Comparison of ENCODE assay signal across 16 cellular contexts in the genomic region with DNA sequence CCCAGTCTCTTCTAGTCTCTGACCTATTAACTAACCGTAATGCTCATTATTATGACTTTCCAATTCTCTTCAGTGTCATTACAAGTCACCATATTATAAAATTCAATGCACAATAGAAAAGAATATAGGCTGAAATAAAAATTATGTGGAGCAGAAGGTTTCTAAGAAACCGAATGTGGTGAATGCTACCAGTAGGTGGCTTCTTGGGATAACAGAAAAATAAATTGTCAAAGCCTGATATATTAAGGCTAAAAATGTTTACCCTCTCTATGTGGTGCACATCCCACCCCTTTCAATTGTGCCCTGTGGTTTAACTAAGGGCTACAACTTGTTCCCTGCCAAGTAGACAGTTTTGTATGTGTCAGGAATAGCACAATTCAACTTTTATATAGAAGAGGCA.
DNase-seq lines count a peak whose midpoint lies in the region; ATAC-seq and TF ChIP-seq lines count a peak whose summit lies in the region.
"Had no signal": no experiment of that assay in that cellular context is flagged by ENCODE, and none has a peak within 500 bp of the region (broad histone marks: within the 10 kb centered on the region; RNA-seq: fewer than 3 reads in every experiment).

No MANE protein-coding gene starts in this region.

- no peaks in the 10 kb centered on the region for H3K27me3 ChIP-seq in Panc1 (ENCODE audit: control insufficient read depth, insufficient read depth, low read length)
- H3K27me3 ChIP-seq: breast epithelium had no signal

- no peaks in the 10 kb centered on the region for H3K36me3 ChIP-seq in Panc1 (ENCODE audit: control insufficient read depth, insufficient read depth, low read length)
- H3K36me3 ChIP-seq: breast epithelium, WERI-Rb-1 had no signal

- POLR2A ChIA-PET in Panc1 (lab: Charles Lee) = no interaction called here

- no peak overlapping the region for H3K4me3 Mint-ChIP-seq in activated T-helper 1 cell treated with anti-CD3 and anti-CD28 coated beads, Interleukin-12 subunit alpha, Interleukin-12 subunit beta, Interleukin-2, Interleukin-4 antibody, amounts not matched to agents 30 ng/mL and 10 ng/mL and 1 ng/mL, durations not matched to agents 14 hours and 24 hours and 36 hours
- H3K4me3 Mint-ChIP-seq: activated CD8-positive, alpha-beta memory T cell treated with anti-CD3 and anti-CD28 coated beads, Interleukin-2, amount 10 ng/mL, durations not matched to agents 7 days and 5 days had no signal

- H3K27ac ChIP-seq in 22Rv1 (no peak overlapping the region), Panc1 (ENCODE audit: low read length) (no peak overlapping the region)
- H3K27ac ChIP-seq: breast epithelium, WERI-Rb-1 had no signal

- no peaks in the 10 kb centered on the region for H3K27me3 Mint-ChIP-seq in activated T-helper 1 cell treated with anti-CD3 and anti-CD28 coated beads, Interleukin-12 subunit alpha, Interleukin-12 subunit beta, Interleukin-2, Interleukin-4 antibody, amounts not matched to agents 30 ng/mL and 10 ng/mL and 1 ng/mL, durations not matched to agents 14 hours and 24 hours and 36 hours (ENCODE audit: insufficient read depth)
- H3K27me3 Mint-ChIP-seq: activated CD8-positive, alpha-beta memory T cell treated with anti-CD3 and anti-CD28 coated beads, Interleukin-2, amount 10 ng/mL, durations not matched to agents 7 days and 5 days had no signal

- H3K9me3 ChIP-seq in Panc1 (ENCODE audit: control insufficient read depth, insufficient read depth, low read depth, low read length) = no peaks in the 10 kb centered on the region
- H3K9me3 ChIP-seq: breast epithelium, mucosa of descending colon had no signal

- TF ChIP-seq CTCF in 22Rv1 (IDR thresholded peaks at IDR 0.05) (peak; percentile 28), Panc1 (IDR thresholded peaks at IDR 0.05) (peak; percentile 13; the same call in 1 of the 2 replicates)

- no peaks in the 10 kb centered on the region for H3K4me1 ChIP-seq in Panc1 (ENCODE audit: control insufficient read depth, insufficient read depth, low read length)
- H3K4me1 ChIP-seq: breast epithelium had no signal

- in situ Hi-C loops in Panc1 (cut with HindIII; ENCODE audit: low pct_unique_long_range_greater_than_20kb, low sequenced_read_pairs) = no loop called here

- intact Hi-C loops in Panc1 (cut with micrococcal nuclease; ENCODE audit: unreplicated experiment) = no loop called here
- intact Hi-C loops in activated T-helper 1 cell treated with anti-CD3 and anti-CD28 coated beads, Interleukin-12 subunit alpha, Interleukin-12 subunit beta, Interleukin-2, Interleukin-4 antibody, amounts not matched to agents 30 ng/mL and 10 ng/mL and 1 ng/mL, durations not matched to agents 14 hours and 24 hours and 36 hours (cut with micrococcal nuclease) = no loop called here

- ATAC-seq in Panc1 = no peak
- no peak for ATAC-seq in GM21576 (IDR thresholded peaks at IDR 0.05; ENCODE audit: unreplicated experiment)
- ATAC-seq: activated CD8-positive, alpha-beta memory T cell treated with anti-CD3 and anti-CD28 coated beads, Interleukin-2, amount 10 ng/mL, durations not matched to agents 7 days and 5 days; mucosa of descending colon had no signal

- peak; percentile 26 for DNase-seq in H4 (ENCODE audit: low spot score)
- DNase-seq in Panc1 (ENCODE audit: low read depth, low spot score) = no peak
- peak; percentile 22 for DNase-seq in fibroblast of peridontal ligament (ENCODE audit: extremely low read depth)
- DNase-seq in SKM-1 treated with dmso at 0.1 percent for 144 hours (lab: John Stamatoyannopoulos, UW; ENCODE audit: unreplicated experiment) = no peak
- no peak for DNase-seq in stimulated activated CD4-positive, alpha-beta T cell treated with anti-CD3 and anti-CD28 coated beads, Interleukin-2, amount 100 ng/mL, for 48 hours
- no peak for DNase-seq in activated T-helper 1 cell treated with anti-CD3 and anti-CD28 coated beads, Interleukin-12 subunit alpha, Interleukin-12 subunit beta, Interleukin-2, Interleukin-4 antibody, amounts not matched to agents 30 ng/mL and 10 ng/mL and 1 ng/mL, durations not matched to agents 14 hours and 24 hours and 36 hours (ENCODE audit: low spot score)
- DNase-seq: activated CD8-positive, alpha-beta memory T cell treated with anti-CD3 and anti-CD28 coated beads, Interleukin-2, amount 10 ng/mL, durations not matched to agents 7 days and 5 days; activated naive CD4-positive, alpha-beta T cell; kidney; mucosa of descending colon; NCI-H2171; posterior cingulate gyrus; WERI-Rb-1 had no signal

- no peak overlapping the region for H3K4me3 ChIP-seq in Panc1 (ENCODE audit: low read depth in 2 of 2, low read length in 2 of 2)
- H3K4me3 ChIP-seq: breast epithelium, mucosa of descending colon had no signal

- H3K27ac Mint-ChIP-seq in activated T-helper 1 cell treated with anti-CD3 and anti-CD28 coated beads, Interleukin-12 subunit alpha, Interleukin-12 subunit beta, Interleukin-2, Interleukin-4 antibody, amounts not matched to agents 30 ng/mL and 10 ng/mL and 1 ng/mL, durations not matched to agents 14 hours and 24 hours and 36 hours = no peak overlapping the region
- H3K27ac Mint-ChIP-seq: activated CD8-positive, alpha-beta memory T cell treated with anti-CD3 and anti-CD28 coated beads, Interleukin-2, amount 10 ng/mL, durations not matched to agents 7 days and 5 days had no signal

- H3K36me3 Mint-ChIP-seq in activated T-helper 1 cell treated with anti-CD3 and anti-CD28 coated beads, Interleukin-12 subunit alpha, Interleukin-12 subunit beta, Interleukin-2, Interleukin-4 antibody, amounts not matched to agents 30 ng/mL and 10 ng/mL and 1 ng/mL, durations not matched to agents 14 hours and 24 hours and 36 hours (ENCODE audit: low read depth) = no peaks in the 10 kb centered on the region
- H3K36me3 Mint-ChIP-seq: activated CD8-positive, alpha-beta memory T cell treated with anti-CD3 and anti-CD28 coated beads, Interleukin-2, amount 10 ng/mL, durations not matched to agents 7 days and 5 days had no signal

- CTCF ChIA-PET in Panc1 (lab: Charles Lee) = no interaction called here

- H3K4me1 Mint-ChIP-seq in activated T-helper 1 cell treated with anti-CD3 and anti-CD28 coated beads, Interleukin-12 subunit alpha, Interleukin-12 subunit beta, Interleukin-2, Interleukin-4 antibody, amounts not matched to agents 30 ng/mL and 10 ng/mL and 1 ng/mL, durations not matched to agents 14 hours and 24 hours and 36 hours (ENCODE audit: low read depth) = no peaks in the 10 kb centered on the region
- H3K4me1 Mint-ChIP-seq: activated CD8-positive, alpha-beta memory T cell treated with anti-CD3 and anti-CD28 coated beads, Interleukin-2, amount 10 ng/mL, durations not matched to agents 7 days and 5 days had no signal

- no TSS peak for BruUV-seq in Panc1 (replicated peaks; lab: Mats Ljungman, UMichigan)

- no peaks in the 10 kb centered on the region for H3K9me3 Mint-ChIP-seq in activated T-helper 1 cell treated with anti-CD3 and anti-CD28 coated beads, Interleukin-12 subunit alpha, Interleukin-12 subunit beta, Interleukin-2, Interleukin-4 antibody, amounts not matched to agents 30 ng/mL and 10 ng/mL and 1 ng/mL, durations not matched to agents 14 hours and 24 hours and 36 hours

Comparison
In these comparisons a context has a peak if more than half of its experiments do, and no peak if none do; other contexts are left out.
1. DNase-seq: peak in H4 (single experiment) and fibroblast of peridontal ligament (single experiment); none in Panc1 (single experiment), SKM-1 treated with dmso at 0.1 percent for 144 hours (single experiment), stimulated activated CD4-positive, alpha-beta T cell treated with anti-CD3 and anti-CD28 coated beads, Interleukin-2, amount 100 ng/mL, for 48 hours (0 of 2) and activated T-helper 1 cell treated with anti-CD3 and anti-CD28 coated beads, Interleukin-12 subunit alpha, Interleukin-12 subunit beta, Interleukin-2, Interleukin-4 antibody, amounts not matched to agents 30 ng/mL and 10 ng/mL and 1 ng/mL, durations not matched to agents 14 hours and 24 hours and 36 hours (single experiment).